In the genomic region with DNA sequence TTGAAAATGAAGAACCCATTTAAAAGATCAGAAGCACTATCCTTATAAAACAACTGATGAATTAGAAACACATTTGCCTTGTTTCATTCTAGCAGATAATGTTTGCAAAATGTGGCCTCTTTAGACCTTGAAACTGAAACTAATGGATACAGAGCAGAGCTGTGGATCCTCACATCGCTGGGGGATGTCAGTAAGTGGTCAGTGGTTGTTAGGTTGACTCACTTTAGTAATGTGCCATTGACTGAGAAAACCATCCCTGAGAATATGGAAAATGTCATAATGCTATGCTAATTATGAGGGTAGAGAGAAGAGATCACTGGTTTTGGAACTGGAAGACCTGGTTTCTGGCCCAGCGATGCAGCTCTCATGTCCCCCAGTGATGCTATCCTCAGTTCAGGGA, we compare ENCODE assay signal across 15 cellular contexts.
"Had no signal": no experiment of that assay in that cellular context is flagged by ENCODE, and none has a peak within 500 bp of the region (broad histone marks: within the 10 kb centered on the region; RNA-seq: fewer than 3 reads in every experiment).

No MANE protein-coding gene starts in this region.

- H3K4me3 Mint-ChIP-seq: brain; dendritic cell treated with granulocyte-macrophage colony-stimulating factor and Interleukin-4, amounts not matched to agents 40 ng/mL and 50 ng/mL, for 4 days; effector memory CD8-positive, alpha-beta T cell had no signal

- H3K9me3 Mint-ChIP-seq: brain; dendritic cell treated with granulocyte-macrophage colony-stimulating factor and Interleukin-4, amounts not matched to agents 40 ng/mL and 50 ng/mL, for 4 days; effector memory CD8-positive, alpha-beta T cell had no signal

- H3K27me3 Mint-ChIP-seq: brain; dendritic cell treated with granulocyte-macrophage colony-stimulating factor and Interleukin-4, amounts not matched to agents 40 ng/mL and 50 ng/mL, for 4 days; effector memory CD8-positive, alpha-beta T cell had no signal

- H3K27ac Mint-ChIP-seq: brain; dendritic cell treated with granulocyte-macrophage colony-stimulating factor and Interleukin-4, amounts not matched to agents 40 ng/mL and 50 ng/mL, for 4 days; effector memory CD8-positive, alpha-beta T cell had no signal

- H3K4me1 ChIP-seq: gastroesophageal sphincter had no signal

- DNase-seq: activated gamma-delta T cell; activated T-cell treated with anti-CD3 and anti-CD28 coated beads, Interleukin-2, amount 50 U/mL, for 1 hour; cerebellar nuclear complex; effector memory CD8-positive, alpha-beta T cell; kidney; left ventricle myocardium superior; mesendoderm; stimulated activated CD4-positive, alpha-beta T cell treated with anti-CD3 and anti-CD28 coated beads, Interleukin-4, amount 100 ng/mL, for 4 hours; T1000 had no signal

- H3K9me3 ChIP-seq: gastroesophageal sphincter had no signal

- H3K4me3 ChIP-seq: gastroesophageal sphincter, skin epidermis had no signal

- H3K27ac ChIP-seq: epithelial cell of prostate, gastroesophageal sphincter, VCaP had no signal

- H3K4me1 Mint-ChIP-seq: brain had no signal

- H3K27me3 ChIP-seq: gastroesophageal sphincter had no signal

- ATAC-seq: effector memory CD8-positive, alpha-beta T cell; gastroesophageal sphincter; left ventricle myocardium superior had no signal
